ENCODE assay signal across 12 cellular contexts in the genomic region with DNA sequence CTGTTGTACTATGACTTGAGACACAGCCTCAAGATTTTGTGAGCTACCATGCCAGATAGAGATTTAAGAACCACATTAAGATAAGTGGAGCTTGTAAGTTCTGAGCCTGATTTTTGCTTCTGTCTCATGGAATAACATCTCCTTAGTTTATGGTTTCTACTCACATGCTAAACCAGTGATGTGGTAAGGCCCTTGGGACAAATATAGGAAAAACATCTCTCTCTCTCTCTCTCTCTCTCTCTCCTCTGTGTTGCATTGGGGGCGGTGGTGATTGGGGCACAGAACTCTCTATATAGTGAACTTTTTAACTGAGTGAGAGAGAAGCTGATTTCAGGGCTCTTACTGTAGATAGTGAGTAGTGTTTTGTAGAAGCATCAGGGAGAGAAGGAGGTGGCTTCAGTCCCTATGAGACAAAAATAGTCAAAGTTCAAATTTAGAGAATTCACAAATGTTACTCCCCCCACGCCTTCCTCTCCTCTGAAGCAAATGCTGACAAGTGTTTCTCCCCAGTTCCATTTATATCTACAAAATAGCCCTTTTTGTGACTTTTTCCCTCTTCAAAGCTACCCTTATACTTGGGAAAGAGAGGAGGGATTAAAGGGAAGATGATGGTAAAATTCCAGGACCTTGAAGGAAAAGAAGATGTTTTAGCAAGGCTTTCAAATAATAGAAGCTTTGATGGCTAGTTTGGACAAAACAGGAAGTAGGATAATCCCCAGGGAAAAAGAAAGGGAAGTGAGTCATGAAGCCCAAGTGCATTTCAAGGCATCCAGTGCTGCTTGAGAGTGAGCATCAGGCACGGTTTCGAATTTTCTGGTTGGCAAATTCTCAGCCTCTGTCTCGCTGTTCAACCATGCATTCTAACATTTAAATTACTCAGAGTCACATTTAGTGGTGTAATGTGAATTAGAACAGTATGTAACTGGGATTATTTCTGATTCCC.
DNase-seq lines count a peak whose midpoint lies in the region; ATAC-seq and TF ChIP-seq lines count a peak whose summit lies in the region.
"Had no signal": no experiment of that assay in that cellular context is flagged by ENCODE, and none has a peak within 500 bp of the region (broad histone marks: within the 10 kb centered on the region; RNA-seq: fewer than 3 reads in every experiment).

No MANE protein-coding gene starts in this region.

- no peaks in the 10 kb centered on the region for H3K27me3 ChIP-seq in right cardiac atrium (ENCODE audit: control insufficient read depth, insufficient read depth)

- ATAC-seq in GM21529 (IDR thresholded peaks at IDR 0.05; ENCODE audit: unreplicated experiment) (peak; percentile 55), right cardiac atrium (peak in 1 of 2 donors; percentile 75)

- 45% methylated on average over 5 of the region's 5 CpGs for WGBS in right cardiac atrium

- no peak overlapping the region for H3K9ac ChIP-seq in SK-N-MC (ENCODE audit: insufficient read length)

- no peaks in the 10 kb centered on the region for H3K9me3 ChIP-seq in SK-N-MC (ENCODE audit: low read depth, low read length)
- no peaks in the 10 kb centered on the region for H3K9me3 ChIP-seq in right cardiac atrium (ENCODE audit: control insufficient read depth, low read length)

- no peak overlapping the region for H3K4me3 ChIP-seq in SK-N-MC
- no peak overlapping the region for H3K4me3 ChIP-seq in right cardiac atrium (ENCODE audit: low read length)

- no peaks in the 10 kb centered on the region for H3K4me1 ChIP-seq in right cardiac atrium (ENCODE audit: control insufficient read depth, insufficient read depth, low read length)

- intact Hi-C loops in right cardiac atrium (cut with DNase I): no loop called here

- H3K36me3 ChIP-seq in SK-N-MC (ENCODE audit: insufficient read depth, low read length): no peaks in the 10 kb centered on the region

- H3K27ac ChIP-seq in SK-N-MC: no peak overlapping the region
- H3K27ac ChIP-seq in right cardiac atrium (ENCODE audit: low read length): peak overlapping the region; percentile 19

- no peak for TF ChIP-seq POLR2A in erythroblast (IDR thresholded peaks at IDR 0.05; ENCODE audit: low read length)

- DNase-seq in A172 (ENCODE audit: low spot score) (peak; percentile 86), SK-N-MC (ENCODE audit: low read depth, low spot score) (peak; percentile 8), right cardiac atrium (no peak), putamen (ENCODE audit: low spot score) (no peak), nucleus accumbens (lab: John Stamatoyannopoulos, UW) (no peak), erythroblast (lab: John Stamatoyannopoulos, UW) (no peak), cerebellum (ENCODE audit: low spot score) (no peak)
- DNase-seq: activated CD4-positive, CD25-positive, alpha-beta regulatory T cell; Calu3; NCI-H1105 treated with DMSO at 0.1 percent for 48 hours; stimulated activated naive CD4-positive, alpha-beta T cell treated with Interleukin-2 at 50 U/mL for 16 hours had no signal

Comparison
In these comparisons a context has a peak if more than half of its experiments do, and no peak if none do; other contexts are left out.
1. DNase-seq: peak in A172 (single experiment) and SK-N-MC (single experiment); none in right cardiac atrium (0 of 3), putamen (single experiment), nucleus accumbens (0 of 56), erythroblast (0 of 2) and cerebellum (single experiment).